In genomic region chr19:3555653-3556422, GRCh38 we compare ENCODE assay signal across 1 cellular context.
TF ChIP-seq lines count a peak whose summit lies in the region.

No MANE protein-coding gene starts in this region.

TF ChIP-seq in K562, 482 proteins besides CTCF, POLR2A, EP300 and RAD21:
- TF ChIP-seq TFAM (CRISPR knock-in tag; conservative IDR thresholded peaks at IDR 0.05) (no peak), KDM5B (IDR thresholded peaks at IDR 0.05; ENCODE audit: insufficient replicate concordance, low read depth, low read length) (peak; percentile 12), ZNF263 (CRISPR knock-in tag; IDR thresholded peaks at IDR 0.05; ENCODE audit: borderline replicate concordance) (0 out of 2 replicates have a peak, but pooled peaks have one; percentile 7), MBD2 (IDR thresholded peaks at IDR 0.05; ENCODE audit: borderline replicate concordance, low read depth) (0 out of 2 replicates have a peak, but pooled peaks have one; percentile 14), RBFOX2 (IDR thresholded peaks at IDR 0.05; ENCODE audit: low read depth, low read length) (0 out of 2 replicates have a peak, but pooled peaks have one; percentile 13)
